In genomic region chr7:142496545-142496991, GRCh38 we compare ENCODE assay signal across 9 cellular contexts.
DNase-seq lines count a peak whose midpoint lies in the region; ATAC-seq, FAIRE-seq and TF ChIP-seq lines count a peak whose summit lies in the region.
"Had no signal": no experiment of that assay in that cellular context is flagged by ENCODE, and none has a peak within 500 bp of the region (broad histone marks: within the 10 kb centered on the region; RNA-seq: fewer than 3 reads in every experiment).

No MANE protein-coding gene starts in this region.

- H3K9me1 ChIP-seq in endothelial cell of umbilical vein (replicated peaks; ENCODE audit: control insufficient read depth, extremely low read depth, insufficient read depth, low read length) = no peaks in the 10 kb centered on the region

- H3K36me3 ChIP-seq in endothelial cell of umbilical vein (ENCODE audit: control insufficient read depth in 2 of 2, extremely low read depth in 1 of 2, insufficient read depth in 2 of 2, low read length in 2 of 2) = no peaks in the 10 kb centered on the region
- H3K36me3 ChIP-seq in neural cell (ENCODE audit: insufficient read depth, low read length) = no peaks in the 10 kb centered on the region

- FAIRE-seq in GM12892 (lab: Jason Lieb, UNC) (peak; percentile 33), endothelial cell of umbilical vein (lab: Jason Lieb, UNC) (peak; percentile 85)

- TF ChIP-seq POLR2A in GM12892 (IDR thresholded peaks at IDR 0.05; ENCODE audit: low read depth, low read length) (no peak), endothelial cell of umbilical vein (IDR thresholded peaks at IDR 0.05; ENCODE audit: low read depth, low read length) (no peak)

- CTCF ChIA-PET in endothelial cell of umbilical vein (lab: Charles Lee) = interaction anchor here (0.8 to 4.8 kb wide), 12 partner anchors 7 to 287 kb away, joined by 3 to 30 read pairs (median 7); no protein-coding TSS in a partner anchor

- no TSS peak for BruUV-seq in endothelial cell of umbilical vein (replicated peaks; lab: Mats Ljungman, UMichigan)

- peak; percentile 51 for TF ChIP-seq RAD21 in neural cell (conservative IDR thresholded peaks at IDR 0.05)

- H3K4me2 ChIP-seq in endothelial cell of umbilical vein (ENCODE audit: insufficient read depth, low read length) (no peak overlapping the region), neural cell (ENCODE audit: low read length) (no peak overlapping the region)

- intact Hi-C loops in endothelial cell of umbilical vein (cut with micrococcal nuclease) = loop anchor here (1.0 kb wide), 2 partner anchors 13 to 20 kb away; no protein-coding TSS in a partner anchor

- H3K79me2 ChIP-seq in endothelial cell of umbilical vein (ENCODE audit: control insufficient read depth, insufficient read depth, low read length) (no peaks in the 10 kb centered on the region), neural cell (replicated peaks; ENCODE audit: insufficient read depth, low read length) (no peaks in the 10 kb centered on the region)

- no peaks in the 10 kb centered on the region for H3F3A ChIP-seq in neural cell (ENCODE audit: insufficient read depth, low read length, poor library complexity, severe bottlenecking)

- no peak overlapping the region for H3K9ac ChIP-seq in endothelial cell of umbilical vein (replicated peaks; ENCODE audit: extremely low read depth, insufficient read depth, low read length)
- H3K9ac ChIP-seq in neural cell (ENCODE audit: low read length) = no peak overlapping the region

- dilution Hi-C loops in endothelial cell of umbilical vein (cut with MboI; ENCODE audit: extremely low pct_ligation_motif_present, low sequenced_read_pairs) = no loop called here

- H3K4me3 ChIP-seq in endothelial cell of umbilical vein (replicated peaks in 1 of 3; ENCODE audit: insufficient read depth in 1 of 3, low read depth in 1 of 3, low read length in 3 of 3) (no peak overlapping the region), neural cell (ENCODE audit: low read length) (no peak overlapping the region)

- H3K9me3 ChIP-seq in endothelial cell of umbilical vein (replicated peaks; ENCODE audit: control insufficient read depth, insufficient read depth, low read length) = no peaks in the 10 kb centered on the region
- H3K9me3 ChIP-seq in neural cell (ENCODE audit: low read length) = no peaks in the 10 kb centered on the region

- H3K4me1 ChIP-seq in endothelial cell of umbilical vein (ENCODE audit: control insufficient read depth, extremely low read depth, insufficient read depth, low read length) = no peaks in the 10 kb centered on the region

- no peak overlapping the region for H2AFZ ChIP-seq in endothelial cell of umbilical vein (ENCODE audit: low read depth, low read length)
- no peak overlapping the region for H2AFZ ChIP-seq in neural cell (ENCODE audit: low read depth, low read length)

- no peaks in the 10 kb centered on the region for H3K9me2 ChIP-seq in neural cell (ENCODE audit: insufficient read depth, low read length)

- no peaks in the 10 kb centered on the region for H4K20me1 ChIP-seq in endothelial cell of umbilical vein (replicated peaks; ENCODE audit: control insufficient read depth, extremely low read depth, insufficient read depth, low read length)
- no peaks in the 10 kb centered on the region for H4K20me1 ChIP-seq in neural cell (ENCODE audit: insufficient read depth)

- H3K27me3 ChIP-seq in endothelial cell of umbilical vein (ENCODE audit: control insufficient read depth in 2 of 2, insufficient read depth in 2 of 2, low read length in 2 of 2) = peaks cover 14 to 26% of the 10 kb centered on the region in 2 experiments
- H3K27me3 ChIP-seq in neural cell (ENCODE audit: insufficient read depth, low read depth, low read length) = no peaks in the 10 kb centered on the region

- ATAC-seq in HG02981 (IDR thresholded peaks at IDR 0.05; ENCODE audit: unreplicated experiment) = peak; percentile 71
- ATAC-seq in HG03196 (IDR thresholded peaks at IDR 0.05; ENCODE audit: unreplicated experiment) = no peak

- H3K27ac ChIP-seq in endothelial cell of umbilical vein (ENCODE audit: insufficient read depth, low read depth, low read length) (no peak overlapping the region), neural cell (ENCODE audit: low read length) (no peak overlapping the region)

- TF ChIP-seq CTCF in endothelial cell of umbilical vein (IDR thresholded peaks at IDR 0.05; ENCODE audit: extremely low read depth in 1 of 2, insufficient read depth in 1 of 2, low read depth in 1 of 2, low read length in 2 of 2) (peak; percentile 65 to 71), neural cell (IDR thresholded peaks at IDR 0.05; ENCODE audit: poor library complexity, severe bottlenecking) (peak; percentile 67)

- no peak for TF ChIP-seq EP300 in neural cell (conservative IDR thresholded peaks at IDR 0.05; ENCODE audit: poor library complexity, severe bottlenecking)

- POLR2A ChIA-PET in endothelial cell of umbilical vein (lab: Charles Lee) = no interaction called here

- peak; percentile 75 to 81 for DNase-seq in AML-193 (lab: John Stamatoyannopoulos, UW)
- DNase-seq in GM12892 (ENCODE audit: insufficient read length) = no peak
- DNase-seq in RPMI7951 (ENCODE audit: low read depth) = peak; percentile 45
- DNase-seq in endothelial cell of umbilical vein (ENCODE audit: low read depth, low spot score) = peak; percentile 41
- DNase-seq in ecto neural progenitor cell (ENCODE audit: low spot score) = no peak
- DNase-seq: naive B cell had no signal

TF ChIP-seq in endothelial cell of umbilical vein, 7 proteins besides CTCF, POLR2A, EP300 and RAD21:
- no peak for TF ChIP-seq MYC (IDR thresholded peaks at IDR 0.05; ENCODE audit: low read depth, low read length)
- TF ChIP-seq JUN (IDR thresholded peaks at IDR 0.05; ENCODE audit: borderline replicate concordance, insufficient read depth, insufficient read length, low read depth) = no peak
- TF ChIP-seq MAX (IDR thresholded peaks at IDR 0.05; ENCODE audit: insufficient read depth, insufficient read length) = no peak
- no peak for TF ChIP-seq EZH2 (IDR thresholded peaks at IDR 0.05; ENCODE audit: borderline replicate concordance, low read depth, low read length, severe bottlenecking)
- TF ChIP-seq FOS (IDR thresholded peaks at IDR 0.05; ENCODE audit: borderline replicate concordance, insufficient read depth, low read length) = no peak
- TF ChIP-seq POLR2AphosphoS5 (IDR thresholded peaks at IDR 0.05; ENCODE audit: insufficient read depth, low read depth, low read length) = no peak
- TF ChIP-seq GATA2 (IDR thresholded peaks at IDR 0.05; ENCODE audit: insufficient read depth, insufficient read length, low read depth, low read length) = no peak

TF ChIP-seq in neural cell, 6 proteins besides CTCF, POLR2A, EP300 and RAD21:
- TF ChIP-seq TAF1 (IDR thresholded peaks at IDR 0.05; ENCODE audit: low read depth) = no peak
- peak; percentile 54 for TF ChIP-seq SMC3 (conservative IDR thresholded peaks at IDR 0.05; ENCODE audit: poor library complexity)
TF ChIP-seq in neural cell: peak in this region for 1.

Comparison
In these comparisons a context has a peak if more than half of its experiments do, and no peak if none do; other contexts are left out.
1. DNase-seq: peak in AML-193 (2 of 2), RPMI7951 (single experiment) and endothelial cell of umbilical vein (single experiment); none in GM12892 (single experiment) and ecto neural progenitor cell (single experiment).